ENCODE assay signal across 8 cellular contexts in the genomic region with DNA sequence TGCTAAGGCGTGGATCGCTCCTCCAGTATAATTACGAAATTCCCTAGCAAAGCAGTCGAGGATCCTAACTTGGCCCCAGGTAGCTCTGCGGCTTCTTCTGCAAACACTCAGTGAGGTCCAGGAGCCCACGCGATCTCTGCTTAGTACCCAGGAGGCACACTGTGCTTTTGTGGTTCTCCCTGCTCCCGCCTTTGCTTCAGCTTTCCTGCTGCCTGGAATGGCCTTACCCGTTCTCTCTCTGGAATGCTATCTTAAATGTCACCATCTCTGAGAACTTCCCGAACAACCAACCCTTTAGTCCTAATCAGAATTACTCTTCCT. TPM values are rescaled to one million over a fixed set of nuclear protein-coding genes. Genes with fewer than 3 reads are reported as not detected.
A peak's percentile ranks its signal among the peaks of the same experiment; 100 is the strongest.
DNase-seq lines count a peak whose midpoint lies in the region; ATAC-seq and TF ChIP-seq lines count a peak whose summit lies in the region.

No MANE protein-coding gene starts in this region.

- in situ Hi-C loops in gastrocnemius medialis (cut with MboI; ENCODE audit: low sequenced_read_pairs in 4 of 4) = no loop called here

- H3K27ac ChIP-seq in right cardiac atrium (ENCODE audit: low read length) (peak overlapping the region; percentile 63), gastrocnemius medialis (peak overlapping the region; percentile 90 to 99 (median 95))

- TF ChIP-seq POLR2A in gastrocnemius medialis (IDR thresholded peaks at IDR 0.05) = no peak

- H3K9me3 Mint-ChIP-seq in activated T-cell treated with anti-CD3 and anti-CD28 coated beads, Interleukin-2, amount 50 U/mL, for 24 hours = no peaks in the 10 kb centered on the region
- no peaks in the 10 kb centered on the region for H3K9me3 Mint-ChIP-seq in activated naive CD4-positive, alpha-beta T cell treated with anti-CD3 and anti-CD28 coated beads, Interleukin-2, amount 10 ng/mL, durations not matched to agents 7 days and 5 days

- ATAC-seq in right cardiac atrium = peak; percentile 1 to 11
- ATAC-seq in gastrocnemius medialis = no peak
- ATAC-seq in HG02840 (IDR thresholded peaks at IDR 0.05; ENCODE audit: low FRiP score, unreplicated experiment) = no peak

- intact Hi-C loops in right cardiac atrium (cut with DNase I) (loop anchor here in 2 of 4 donors (5.0 to 10.0 kb wide), 2 partner anchors 72 to 275 kb away; a partner anchor contains a TSS), gastrocnemius medialis (cut with DNase I; ENCODE audit: low total_unique reads) (loop anchor here (1.0 to 5.0 kb wide), 6 partner anchors 12 to 877 kb away; a partner anchor contains a TSS)

- peak overlapping the region; percentile 100 for H3K4me3 ChIP-seq in Jurkat, Clone E6-1 (ENCODE audit: low read length)
- peak overlapping the region; percentile 62 for H3K4me3 ChIP-seq in right cardiac atrium (ENCODE audit: low read length)
- H3K4me3 ChIP-seq in gastrocnemius medialis = peak overlapping the region; percentile 87 to 98 (median 98)

- peak overlapping the region; percentile 98 for H3K27ac Mint-ChIP-seq in activated T-cell treated with anti-CD3 and anti-CD28 coated beads, Interleukin-2, amount 50 U/mL, for 24 hours
- H3K27ac Mint-ChIP-seq in activated naive CD4-positive, alpha-beta T cell treated with anti-CD3 and anti-CD28 coated beads, Interleukin-2, amount 10 ng/mL, durations not matched to agents 7 days and 5 days = peak overlapping the region; percentile 94

- H3K36me3 Mint-ChIP-seq in activated T-cell treated with anti-CD3 and anti-CD28 coated beads, Interleukin-2, amount 50 U/mL, for 24 hours (ENCODE audit: low read depth) = peaks cover 37% of the 10 kb centered on the region
- H3K36me3 Mint-ChIP-seq in activated naive CD4-positive, alpha-beta T cell treated with anti-CD3 and anti-CD28 coated beads, Interleukin-2, amount 10 ng/mL, durations not matched to agents 7 days and 5 days = peaks cover 9% of the 10 kb centered on the region

- H3K9me3 ChIP-seq in right cardiac atrium (ENCODE audit: control insufficient read depth, low read length) (no peaks in the 10 kb centered on the region), gastrocnemius medialis (no peaks in the 10 kb centered on the region)

- no peak for DNase-seq in activated T-cell treated with anti-CD3 and anti-CD28 coated beads, Interleukin-2, amount 50 U/mL, for 24 hours
- DNase-seq in activated T-cell treated with anti-CD3 and anti-CD28 coated beads, Interleukin-2, amount 50 U/mL, for 48 hours = no peak
- no peak for DNase-seq in Jurkat, Clone E6-1 (ENCODE audit: low read depth, low spot score)
- peak; percentile 29 for DNase-seq in activated naive CD4-positive, alpha-beta T cell treated with anti-CD3 and anti-CD28 coated beads, Interleukin-2, amount 10 ng/mL, durations not matched to agents 7 days and 5 days
- DNase-seq in right cardiac atrium = peak; percentile 22 to 52 (median 33)
- no peak for DNase-seq in gastrocnemius medialis
- no peak for DNase-seq in activated CD4-positive, CD25-positive, alpha-beta regulatory T cell treated with anti-CD3 and anti-CD28 coated beads, Interleukin-2, amount 50 U/mL, for 72 hours

- TF ChIP-seq CTCF in gastrocnemius medialis (IDR thresholded peaks at IDR 0.05 in 4 of 5, conservative IDR thresholded peaks at IDR 0.05 in 1 of 5) = no peak

- H3K27me3 Mint-ChIP-seq in activated T-cell treated with anti-CD3 and anti-CD28 coated beads, Interleukin-2, amount 50 U/mL, for 24 hours = no peaks in the 10 kb centered on the region
- no peaks in the 10 kb centered on the region for H3K27me3 Mint-ChIP-seq in activated naive CD4-positive, alpha-beta T cell treated with anti-CD3 and anti-CD28 coated beads, Interleukin-2, amount 10 ng/mL, durations not matched to agents 7 days and 5 days

- no peaks in the 10 kb centered on the region for H3K27me3 ChIP-seq in right cardiac atrium (ENCODE audit: control insufficient read depth, insufficient read depth)
- no peaks in the 10 kb centered on the region for H3K27me3 ChIP-seq in gastrocnemius medialis

- H3K4me3 Mint-ChIP-seq in activated T-cell treated with anti-CD3 and anti-CD28 coated beads, Interleukin-2, amount 50 U/mL, for 24 hours = peak overlapping the region; percentile 100
- H3K4me3 Mint-ChIP-seq in activated naive CD4-positive, alpha-beta T cell treated with anti-CD3 and anti-CD28 coated beads, Interleukin-2, amount 10 ng/mL, durations not matched to agents 7 days and 5 days = peak overlapping the region; percentile 93

- H3K4me1 Mint-ChIP-seq in activated T-cell treated with anti-CD3 and anti-CD28 coated beads, Interleukin-2, amount 50 U/mL, for 24 hours (ENCODE audit: low read depth) = peaks cover 41% of the 10 kb centered on the region
- H3K4me1 Mint-ChIP-seq in activated naive CD4-positive, alpha-beta T cell treated with anti-CD3 and anti-CD28 coated beads, Interleukin-2, amount 10 ng/mL, durations not matched to agents 7 days and 5 days = peaks cover 35% of the 10 kb centered on the region

- H3K4me1 ChIP-seq in right cardiac atrium (ENCODE audit: control insufficient read depth, insufficient read depth, low read length) (no peaks in the 10 kb centered on the region), gastrocnemius medialis (peaks cover 31 to 36% of the 10 kb centered on the region in 2 donors)

- CTCF ChIA-PET in activated naive CD4-positive, alpha-beta T cell treated with anti-CD3 and anti-CD28 coated beads, Interleukin-2, amount 10 ng/mL, durations not matched to agents 7 days and 5 days (lab: Charles Lee) = no interaction called here

- peaks cover 0 to 10% of the 10 kb centered on the region in 2 donors for H3K36me3 ChIP-seq in gastrocnemius medialis

- WGBS in right cardiac atrium = 7% methylated on average over 10 of the region's 10 CpGs

RNA-seq across cellular contexts. Expression of a gene that starts 0.6 kb away (rescaled TPM):
- 13.1 TPM for polyA plus RNA-seq in Jurkat, Clone E6-1 (2012; ENCODE audit: insufficient read depth, insufficient read length)
- 10 to 100 TPM in 2 of 4 donors, 1 to 10 TPM in 2; 7.9 to 10.1 (median 9.6) TPM for total RNA-seq in right cardiac atrium
- polyA plus RNA-seq in right cardiac atrium = 3.0 TPM
- 10 to 100 TPM in 1 of 4 donors, 1 to 10 TPM in 3; 5.5 to 13.9 (median 6.7) TPM for total RNA-seq in gastrocnemius medialis

RNA-seq across cellular contexts. Expression of a gene that starts 0.9 kb away (rescaled TPM):
- polyA plus RNA-seq in Jurkat, Clone E6-1 (2012; ENCODE audit: insufficient read depth, insufficient read length) = 19.0 TPM
- total RNA-seq in right cardiac atrium = 10 to 100 TPM; 13.9 to 19.6 (median 16.9) TPM
- 16.5 TPM for polyA plus RNA-seq in right cardiac atrium
- total RNA-seq in gastrocnemius medialis = 10 to 100 TPM in 2 of 4 donors, 1 to 10 TPM in 2; 7.0 to 10.8 (median 9.7) TPM

Comparison
In these comparisons a context has a peak if more than half of its experiments do, and no peak if none do; other contexts are left out.
1. DNase-seq: peak in activated naive CD4-positive, alpha-beta T cell treated with anti-CD3 and anti-CD28 coated beads, Interleukin-2, amount 10 ng/mL, durations not matched to agents 7 days and 5 days (single experiment) and right cardiac atrium (3 of 3); none in activated T-cell treated with anti-CD3 and anti-CD28 coated beads, Interleukin-2, amount 50 U/mL, for 24 hours (single experiment), activated T-cell treated with anti-CD3 and anti-CD28 coated beads, Interleukin-2, amount 50 U/mL, for 48 hours (0 of 2), Jurkat, Clone E6-1 (single experiment), gastrocnemius medialis (0 of 2) and activated CD4-positive, CD25-positive, alpha-beta regulatory T cell treated with anti-CD3 and anti-CD28 coated beads, Interleukin-2, amount 50 U/mL, for 72 hours (single experiment).
2. ATAC-seq: peak in right cardiac atrium (2 of 2); none in gastrocnemius medialis (0 of 2) and HG02840 (single experiment).
3. Peak in every context shown above with its lines, with median percentiles within 50 percentile points of each other: H3K4me3 ChIP-seq.